Comparison of ENCODE assay signal across 1 cellular context in the genomic region with DNA sequence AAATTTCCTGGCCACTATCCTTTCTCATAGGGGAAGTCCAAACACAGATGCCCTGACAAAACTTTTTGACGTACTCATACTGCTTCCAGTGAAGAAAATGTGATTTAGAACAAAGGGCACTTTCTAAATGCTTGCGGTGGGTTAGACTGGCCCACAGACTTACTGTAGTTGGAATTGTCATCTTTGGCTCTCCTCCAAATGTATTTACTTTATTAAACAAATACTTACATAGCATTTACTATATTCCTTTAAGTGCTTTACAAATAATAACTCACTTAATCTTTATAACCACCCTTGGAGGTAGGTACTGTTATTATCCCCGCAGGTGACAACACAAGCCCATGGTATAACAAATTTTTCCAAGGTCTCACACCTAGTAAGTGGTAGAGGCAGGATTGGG.
TF ChIP-seq lines count a peak whose summit lies in the region.

No MANE protein-coding gene starts in this region.

TF ChIP-seq in GM23338, 12 proteins besides CTCF, POLR2A, EP300 and RAD21:
- no peak for TF ChIP-seq ZNF331 (CRISPR knock-in tag; IDR thresholded peaks at IDR 0.05; ENCODE audit: low read depth)
- no peak for TF ChIP-seq NANOG (IDR thresholded peaks at IDR 0.05; ENCODE audit: borderline replicate concordance)
- TF ChIP-seq, protein P1, sequence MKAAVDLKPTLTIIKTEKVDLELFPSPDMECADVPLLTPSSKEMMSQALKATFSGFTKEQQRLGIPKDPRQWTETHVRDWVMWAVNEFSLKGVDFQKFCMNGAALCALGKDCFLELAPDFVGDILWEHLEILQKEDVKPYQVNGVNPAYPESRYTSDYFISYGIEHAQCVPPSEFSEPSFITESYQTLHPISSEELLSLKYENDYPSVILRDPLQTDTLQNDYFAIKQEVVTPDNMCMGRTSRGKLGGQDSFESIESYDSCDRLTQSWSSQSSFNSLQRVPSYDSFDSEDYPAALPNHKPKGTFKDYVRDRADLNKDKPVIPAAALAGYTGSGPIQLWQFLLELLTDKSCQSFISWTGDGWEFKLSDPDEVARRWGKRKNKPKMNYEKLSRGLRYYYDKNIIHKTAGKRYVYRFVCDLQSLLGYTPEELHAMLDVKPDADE (IDR thresholded peaks at IDR 0.05) = no peak
- TF ChIP-seq, protein P2, sequence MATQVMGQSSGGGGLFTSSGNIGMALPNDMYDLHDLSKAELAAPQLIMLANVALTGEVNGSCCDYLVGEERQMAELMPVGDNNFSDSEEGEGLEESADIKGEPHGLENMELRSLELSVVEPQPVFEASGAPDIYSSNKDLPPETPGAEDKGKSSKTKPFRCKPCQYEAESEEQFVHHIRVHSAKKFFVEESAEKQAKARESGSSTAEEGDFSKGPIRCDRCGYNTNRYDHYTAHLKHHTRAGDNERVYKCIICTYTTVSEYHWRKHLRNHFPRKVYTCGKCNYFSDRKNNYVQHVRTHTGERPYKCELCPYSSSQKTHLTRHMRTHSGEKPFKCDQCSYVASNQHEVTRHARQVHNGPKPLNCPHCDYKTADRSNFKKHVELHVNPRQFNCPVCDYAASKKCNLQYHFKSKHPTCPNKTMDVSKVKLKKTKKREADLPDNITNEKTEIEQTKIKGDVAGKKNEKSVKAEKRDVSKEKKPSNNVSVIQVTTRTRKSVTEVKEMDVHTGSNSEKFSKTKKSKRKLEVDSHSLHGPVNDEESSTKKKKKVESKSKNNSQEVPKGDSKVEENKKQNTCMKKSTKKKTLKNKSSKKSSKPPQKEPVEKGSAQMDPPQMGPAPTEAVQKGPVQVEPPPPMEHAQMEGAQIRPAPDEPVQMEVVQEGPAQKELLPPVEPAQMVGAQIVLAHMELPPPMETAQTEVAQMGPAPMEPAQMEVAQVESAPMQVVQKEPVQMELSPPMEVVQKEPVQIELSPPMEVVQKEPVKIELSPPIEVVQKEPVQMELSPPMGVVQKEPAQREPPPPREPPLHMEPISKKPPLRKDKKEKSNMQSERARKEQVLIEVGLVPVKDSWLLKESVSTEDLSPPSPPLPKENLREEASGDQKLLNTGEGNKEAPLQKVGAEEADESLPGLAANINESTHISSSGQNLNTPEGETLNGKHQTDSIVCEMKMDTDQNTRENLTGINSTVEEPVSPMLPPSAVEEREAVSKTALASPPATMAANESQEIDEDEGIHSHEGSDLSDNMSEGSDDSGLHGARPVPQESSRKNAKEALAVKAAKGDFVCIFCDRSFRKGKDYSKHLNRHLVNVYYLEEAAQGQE (IDR thresholded peaks at IDR 0.05; ENCODE audit: unreplicated experiment) = no peak
- TF ChIP-seq ZNF114 (CRISPR knock-in tag; IDR thresholded peaks at IDR 0.05) = no peak
- TF ChIP-seq EZH2 (IDR thresholded peaks at IDR 0.05; ENCODE audit: low read depth, unreplicated experiment) = no peak
- no peak for TF ChIP-seq POLR2AphosphoS5 (IDR thresholded peaks at IDR 0.05; ENCODE audit: low read depth)
- TF ChIP-seq STAT1 (IDR thresholded peaks at IDR 0.05; ENCODE audit: unreplicated experiment) = no peak
- TF ChIP-seq, protein P3, sequence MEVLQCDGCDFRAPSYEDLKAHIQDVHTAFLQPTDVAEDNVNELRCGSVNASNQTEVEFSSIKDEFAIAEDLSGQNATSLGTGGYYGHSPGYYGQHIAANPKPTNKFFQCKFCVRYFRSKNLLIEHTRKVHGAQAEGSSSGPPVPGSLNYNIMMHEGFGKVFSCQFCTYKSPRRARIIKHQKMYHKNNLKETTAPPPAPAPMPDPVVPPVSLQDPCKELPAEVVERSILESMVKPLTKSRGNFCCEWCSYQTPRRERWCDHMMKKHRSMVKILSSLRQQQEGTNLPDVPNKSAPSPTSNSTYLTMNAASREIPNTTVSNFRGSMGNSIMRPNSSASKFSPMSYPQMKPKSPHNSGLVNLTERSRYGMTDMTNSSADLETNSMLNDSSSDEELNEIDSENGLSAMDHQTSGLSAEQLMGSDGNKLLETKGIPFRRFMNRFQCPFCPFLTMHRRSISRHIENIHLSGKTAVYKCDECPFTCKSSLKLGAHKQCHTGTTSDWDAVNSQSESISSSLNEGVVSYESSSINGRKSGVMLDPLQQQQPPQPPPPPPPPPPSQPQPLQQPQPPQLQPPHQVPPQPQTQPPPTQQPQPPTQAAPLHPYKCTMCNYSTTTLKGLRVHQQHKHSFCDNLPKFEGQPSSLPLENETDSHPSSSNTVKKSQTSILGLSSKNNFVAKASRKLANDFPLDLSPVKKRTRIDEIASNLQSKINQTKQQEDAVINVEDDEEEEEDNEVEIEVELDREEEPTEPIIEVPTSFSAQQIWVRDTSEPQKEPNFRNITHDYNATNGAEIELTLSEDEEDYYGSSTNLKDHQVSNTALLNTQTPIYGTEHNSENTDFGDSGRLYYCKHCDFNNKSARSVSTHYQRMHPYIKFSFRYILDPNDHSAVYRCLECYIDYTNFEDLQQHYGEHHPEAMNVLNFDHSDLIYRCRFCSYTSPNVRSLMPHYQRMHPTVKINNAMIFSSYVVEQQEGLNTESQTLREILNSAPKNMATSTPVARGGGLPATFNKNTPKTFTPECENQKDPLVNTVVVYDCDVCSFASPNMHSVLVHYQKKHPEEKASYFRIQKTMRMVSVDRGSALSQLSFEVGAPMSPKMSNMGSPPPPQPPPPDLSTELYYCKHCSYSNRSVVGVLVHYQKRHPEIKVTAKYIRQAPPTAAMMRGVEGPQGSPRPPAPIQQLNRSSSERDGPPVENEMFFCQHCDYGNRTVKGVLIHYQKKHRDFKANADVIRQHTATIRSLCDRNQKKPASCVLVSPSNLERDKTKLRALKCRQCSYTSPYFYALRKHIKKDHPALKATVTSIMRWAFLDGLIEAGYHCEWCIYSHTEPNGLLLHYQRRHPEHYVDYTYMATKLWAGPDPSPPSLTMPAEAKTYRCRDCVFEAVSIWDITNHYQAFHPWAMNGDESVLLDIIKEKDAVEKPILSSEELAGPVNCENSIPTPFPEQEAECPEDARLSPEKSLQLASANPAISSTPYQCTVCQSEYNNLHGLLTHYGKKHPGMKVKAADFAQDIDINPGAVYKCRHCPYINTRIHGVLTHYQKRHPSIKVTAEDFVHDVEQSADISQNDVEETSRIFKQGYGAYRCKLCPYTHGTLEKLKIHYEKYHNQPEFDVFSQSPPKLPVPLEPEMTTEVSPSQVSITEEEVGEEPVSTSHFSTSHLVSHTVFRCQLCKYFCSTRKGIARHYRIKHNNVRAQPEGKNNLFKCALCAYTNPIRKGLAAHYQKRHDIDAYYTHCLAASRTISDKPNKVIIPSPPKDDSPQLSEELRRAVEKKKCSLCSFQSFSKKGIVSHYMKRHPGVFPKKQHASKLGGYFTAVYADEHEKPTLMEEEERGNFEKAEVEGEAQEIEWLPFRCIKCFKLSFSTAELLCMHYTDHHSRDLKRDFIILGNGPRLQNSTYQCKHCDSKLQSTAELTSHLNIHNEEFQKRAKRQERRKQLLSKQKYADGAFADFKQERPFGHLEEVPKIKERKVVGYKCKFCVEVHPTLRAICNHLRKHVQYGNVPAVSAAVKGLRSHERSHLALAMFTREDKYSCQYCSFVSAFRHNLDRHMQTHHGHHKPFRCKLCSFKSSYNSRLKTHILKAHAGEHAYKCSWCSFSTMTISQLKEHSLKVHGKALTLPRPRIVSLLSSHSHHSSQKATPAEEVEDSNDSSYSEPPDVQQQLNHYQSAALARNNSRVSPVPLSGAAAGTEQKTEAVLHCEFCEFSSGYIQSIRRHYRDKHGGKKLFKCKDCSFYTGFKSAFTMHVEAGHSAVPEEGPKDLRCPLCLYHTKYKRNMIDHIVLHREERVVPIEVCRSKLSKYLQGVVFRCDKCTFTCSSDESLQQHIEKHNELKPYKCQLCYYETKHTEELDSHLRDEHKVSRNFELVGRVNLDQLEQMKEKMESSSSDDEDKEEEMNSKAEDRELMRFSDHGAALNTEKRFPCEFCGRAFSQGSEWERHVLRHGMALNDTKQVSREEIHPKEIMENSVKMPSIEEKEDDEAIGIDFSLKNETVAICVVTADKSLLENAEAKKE (CRISPR knock-in tag; IDR thresholded peaks at IDR 0.05) = no peak
- no peak for TF ChIP-seq JUNB (IDR thresholded peaks at IDR 0.05; ENCODE audit: unreplicated experiment)
- no peak for TF ChIP-seq EZH2phosphoT487 (IDR thresholded peaks at IDR 0.05; ENCODE audit: unreplicated experiment)
